ENCODE assay signal across 8 cellular contexts in the genomic region with DNA sequence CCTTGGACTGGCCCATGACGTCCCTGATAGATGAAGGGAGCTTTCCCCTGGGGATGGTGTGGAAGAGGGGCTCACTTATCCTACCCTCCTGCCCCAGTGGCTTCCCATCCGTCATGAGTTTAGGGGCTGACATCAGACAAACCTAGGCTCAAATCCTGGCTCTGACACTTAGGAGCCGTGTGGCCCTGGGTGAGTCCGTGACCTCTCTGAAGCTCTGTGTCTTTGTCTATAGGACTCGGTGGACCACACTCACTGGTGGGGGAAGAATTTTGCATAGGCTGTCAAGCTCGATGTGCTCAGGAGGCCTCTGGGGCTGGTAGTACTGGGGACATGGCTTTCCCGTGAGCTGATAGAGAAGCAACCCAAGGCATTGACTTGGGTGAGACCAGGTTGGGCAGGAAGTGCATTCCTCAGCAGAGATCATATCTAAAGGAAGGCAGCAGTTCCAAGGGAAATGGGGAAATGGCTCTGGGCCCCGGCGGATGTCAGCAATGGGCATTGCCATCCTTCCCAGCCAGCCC. TPM values are rescaled to one million over a fixed set of nuclear protein-coding genes. Genes with fewer than 3 reads are reported as not detected.
DNase-seq lines count a peak whose midpoint lies in the region; ATAC-seq and TF ChIP-seq lines count a peak whose summit lies in the region.

No MANE protein-coding gene starts in this region.

- no peaks in the 10 kb centered on the region for H3K36me3 Mint-ChIP-seq in dendritic cell treated with granulocyte-macrophage colony-stimulating factor and Interleukin-4, amounts not matched to agents 40 ng/mL and 50 ng/mL, for 4 days (ENCODE audit: low read depth)
- H3K36me3 Mint-ChIP-seq in neural progenitor cell: peaks cover 2% of the 10 kb centered on the region

- H3K4me3 ChIP-seq in neural progenitor cell (no peak overlapping the region), BE2C (ENCODE audit: low read depth, low read length) (no peak overlapping the region)

- H3K4me1 ChIP-seq in neural progenitor cell (peaks cover 15% of the 10 kb centered on the region), BE2C (peaks cover 5% of the 10 kb centered on the region)

- no peak overlapping the region for H3K27ac ChIP-seq in neural progenitor cell

- DNase-seq in NCI-H226 (peak; percentile 37), neural progenitor cell (ENCODE audit: low spot score) (no peak), DMS153 (lab: John Stamatoyannopoulos, UW) (no peak), BE2C (no peak), NCI-H2227 (lab: John Stamatoyannopoulos, UW; ENCODE audit: unreplicated experiment) (no peak)

- H3K79me2 ChIP-seq in neural progenitor cell (ENCODE audit: low read depth): peaks cover 63% of the 10 kb centered on the region

- TF ChIP-seq CTCF in neural progenitor cell (IDR thresholded peaks at IDR 0.05) (no peak), BE2C (IDR thresholded peaks at IDR 0.05; ENCODE audit: low read depth, low read length) (no peak)

- peaks cover 19% of the 10 kb centered on the region for H4K20me1 ChIP-seq in neural progenitor cell (ENCODE audit: low read depth)

- H3K9me3 Mint-ChIP-seq in dendritic cell treated with granulocyte-macrophage colony-stimulating factor and Interleukin-4, amounts not matched to agents 40 ng/mL and 50 ng/mL, for 4 days: no peaks in the 10 kb centered on the region
- no peaks in the 10 kb centered on the region for H3K9me3 Mint-ChIP-seq in neural progenitor cell

- peaks cover 14% of the 10 kb centered on the region for H3F3A ChIP-seq in neural progenitor cell (ENCODE audit: low read depth)

- peak overlapping the region; percentile 9 for H3K27ac Mint-ChIP-seq in dendritic cell treated with granulocyte-macrophage colony-stimulating factor and Interleukin-4, amounts not matched to agents 40 ng/mL and 50 ng/mL, for 4 days
- H3K27ac Mint-ChIP-seq in neural progenitor cell: no peak overlapping the region

- H2AFZ ChIP-seq in neural progenitor cell (replicated peaks): no peak overlapping the region

- peak overlapping the region; percentile 96 for H3K4me2 ChIP-seq in neural progenitor cell

- H3K36me3 ChIP-seq in neural progenitor cell (no peaks in the 10 kb centered on the region), BE2C (no peaks in the 10 kb centered on the region)

- intact Hi-C loops in dendritic cell treated with granulocyte-macrophage colony-stimulating factor and Interleukin-4, amounts not matched to agents 40 ng/mL and 50 ng/mL, for 4 days (cut with micrococcal nuclease): no loop called here

- H3K4me1 Mint-ChIP-seq in dendritic cell treated with granulocyte-macrophage colony-stimulating factor and Interleukin-4, amounts not matched to agents 40 ng/mL and 50 ng/mL, for 4 days (ENCODE audit: low read depth): peaks cover 25% of the 10 kb centered on the region
- peaks cover 18% of the 10 kb centered on the region for H3K4me1 Mint-ChIP-seq in neural progenitor cell

- H3K27me3 Mint-ChIP-seq in dendritic cell treated with granulocyte-macrophage colony-stimulating factor and Interleukin-4, amounts not matched to agents 40 ng/mL and 50 ng/mL, for 4 days: peaks cover 12% of the 10 kb centered on the region
- peaks cover 8% of the 10 kb centered on the region for H3K27me3 Mint-ChIP-seq in neural progenitor cell (ENCODE audit: insufficient read depth, low read depth)

- H3K9ac ChIP-seq in neural progenitor cell: no peak overlapping the region

- H3K4me3 Mint-ChIP-seq in dendritic cell treated with granulocyte-macrophage colony-stimulating factor and Interleukin-4, amounts not matched to agents 40 ng/mL and 50 ng/mL, for 4 days: no peak overlapping the region
- peak overlapping the region; percentile 91 for H3K4me3 Mint-ChIP-seq in neural progenitor cell

- TF ChIP-seq POLR2A in GM18505 (IDR thresholded peaks at IDR 0.05; ENCODE audit: borderline replicate concordance, extremely low read depth, insufficient read depth, insufficient read length): peak; percentile 51

- peaks cover 11% of the 10 kb centered on the region for H3K27me3 ChIP-seq in neural progenitor cell
- H3K27me3 ChIP-seq in BE2C: peaks cover 10% of the 10 kb centered on the region

- ATAC-seq in GM18505 (IDR thresholded peaks at IDR 0.05; ENCODE audit: unreplicated experiment) (no peak), HG03457 (IDR thresholded peaks at IDR 0.05; ENCODE audit: unreplicated experiment) (no peak)

- H3K9me3 ChIP-seq in neural progenitor cell (ENCODE audit: low read depth) (no peaks in the 10 kb centered on the region), BE2C (no peaks in the 10 kb centered on the region)

RNA-seq across cellular contexts. Expression of a gene that starts 17.4 kb away (rescaled TPM):
- 3.6 and 3.9 TPM in 2 replicates for total RNA-seq in neural progenitor cell (ENCODE audit: low replicate concordance)
- not detected for polyA plus RNA-seq in BE2C (2012; ENCODE audit: insufficient read depth, insufficient read length, low read depth)

RNA-seq across cellular contexts. Expression of a gene that starts 20.8 kb away (rescaled TPM):
- 45.6 and 81.8 TPM in 2 replicates for total RNA-seq in neural progenitor cell (ENCODE audit: low replicate concordance)
- 5.8 TPM for polyA plus RNA-seq in BE2C (2012; ENCODE audit: insufficient read depth, insufficient read length, low read depth)

RNA-seq across cellular contexts. Expression of a gene that starts 35.7 kb away (rescaled TPM):
- total RNA-seq in neural progenitor cell (ENCODE audit: low replicate concordance): 3.4 and 4.4 TPM in 2 replicates
- polyA plus RNA-seq in BE2C (2012; ENCODE audit: insufficient read depth, insufficient read length, low read depth): 15.5 TPM

RNA-seq across cellular contexts. Expression of a gene that starts 38.7 kb away (rescaled TPM):
- 16.4 and 27.4 TPM in 2 replicates for total RNA-seq in neural progenitor cell (ENCODE audit: low replicate concordance)
- polyA plus RNA-seq in BE2C (2012; ENCODE audit: insufficient read depth, insufficient read length, low read depth): 97.7 TPM

RNA-seq across cellular contexts. Expression of a gene that starts 49.6 kb away (rescaled TPM):
- total RNA-seq in neural progenitor cell (ENCODE audit: low replicate concordance): 477 and 633 TPM in 2 replicates
- 341 TPM for polyA plus RNA-seq in BE2C (2012; ENCODE audit: insufficient read depth, insufficient read length, low read depth)
